Comparison of ENCODE assay signal across 12 cellular contexts in the genomic region with DNA sequence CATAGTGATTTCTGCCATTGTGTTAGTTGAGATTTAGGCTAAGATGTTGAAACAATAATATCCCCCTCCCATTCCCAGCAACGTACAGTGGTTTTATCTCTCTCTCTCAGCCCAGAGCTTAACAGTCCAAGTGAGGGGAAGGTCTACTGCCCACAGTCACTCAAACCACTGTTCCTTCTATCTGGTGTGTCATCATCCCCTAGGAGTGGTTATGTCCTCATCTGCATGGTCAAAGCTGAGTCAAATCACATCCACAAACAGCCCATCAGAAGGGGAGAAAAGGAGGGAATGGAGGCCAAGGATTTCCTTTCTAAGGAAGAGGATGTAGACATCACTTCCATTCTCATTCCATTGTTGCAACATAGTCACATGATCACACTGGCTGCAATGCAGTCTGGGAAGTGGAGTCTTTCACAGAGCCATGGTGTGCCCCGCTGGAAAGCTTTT. TPM values are rescaled to one million over a fixed set of nuclear protein-coding genes. Genes with fewer than 3 reads are reported as not detected.
DNase-seq lines count a peak whose midpoint lies in the region; ATAC-seq, FAIRE-seq and TF ChIP-seq lines count a peak whose summit lies in the region.
"Had no signal": no experiment of that assay in that cellular context is flagged by ENCODE, and none has a peak within 500 bp of the region (broad histone marks: within the 10 kb centered on the region; RNA-seq: fewer than 3 reads in every experiment).

No MANE protein-coding gene starts in this region.

- no peak overlapping the region for H3K56ac ChIP-seq in IMR-90 (ENCODE audit: extremely low read depth, insufficient read depth, low read length)

- H3K4me1 ChIP-seq in IMR-90 (ENCODE audit: control insufficient read depth, insufficient read depth, low read length): no peaks in the 10 kb centered on the region
- peaks cover 12% of the 10 kb centered on the region for H3K4me1 ChIP-seq in GM12878 (ENCODE audit: control insufficient read depth, insufficient read depth, low read length)
- peaks cover 0 to 14% of the 10 kb centered on the region in 2 donors for H3K4me1 ChIP-seq in left lung

- TF ChIP-seq POLR2A in IMR-90 (IDR thresholded peaks at IDR 0.05; ENCODE audit: low read depth, low read length): no peak
- no peak for TF ChIP-seq POLR2A in GM12878 (IDR thresholded peaks at IDR 0.05; ENCODE audit: low read depth, low read length)

- H2BK5ac ChIP-seq in IMR-90 (ENCODE audit: low read depth, low read length, poor library complexity, severe bottlenecking): no peak overlapping the region

- H2AK9ac ChIP-seq in IMR-90 (replicated peaks; ENCODE audit: low read depth, low read length, poor library complexity): no peak overlapping the region

- H2BK15ac ChIP-seq in IMR-90 (ENCODE audit: low read depth, low read length): no peak overlapping the region

- DNase-seq in CD14-positive monocyte (ENCODE audit: low spot score) (peak; percentile 58), IMR-90 (peak; percentile 12), GM12878 (ENCODE audit: low read depth, low spot score) (no peak), left lung (no peak), 8988T (no peak), NAMALWA (ENCODE audit: low spot score) (no peak), NCI-H526 (lab: John Stamatoyannopoulos, UW) (no peak), substantia nigra (lab: John Stamatoyannopoulos, UW) (no peak)
- DNase-seq: activated CD8-positive, alpha-beta T cell treated with anti-CD3 and anti-CD28 coated beads for 36 hours; CD8-positive, alpha-beta memory T cell had no signal

- peak overlapping the region in 6 of 7 donors; percentile 46 to 89 (median 70) for H3K27ac Mint-ChIP-seq in CD14-positive monocyte
- H3K27ac Mint-ChIP-seq: activated CD8-positive, alpha-beta T cell treated with anti-CD3 and anti-CD28 coated beads for 36 hours had no signal

- POLR2A ChIA-PET in IMR-90 (lab: Charles Lee; ENCODE audit: unreplicated experiment): no interaction called here
- POLR2A ChIA-PET in GM12878 (lab: Charles Lee): no interaction called here

- H3K36me3 Mint-ChIP-seq in CD14-positive monocyte: no peaks in the 10 kb centered on the region

- H3K4ac ChIP-seq in IMR-90 (ENCODE audit: low read depth, low read length): 0 out of 2 replicates have a peak overlapping the region, but pooled peaks have one; percentile 4

- H3K36me3 ChIP-seq in IMR-90 (ENCODE audit: control insufficient read depth, insufficient read depth, low read length) (no peaks in the 10 kb centered on the region), GM12878 (ENCODE audit: control insufficient read depth in 2 of 2, insufficient read depth in 2 of 2, low read length in 1 of 2) (no peaks in the 10 kb centered on the region), left lung (no peaks in the 10 kb centered on the region)

- SMC1A ChIA-PET in GM12878 (lab: Charles Lee; ENCODE audit: uncharacterized antibody, unreplicated experiment): interaction anchor here (0.8 to 1.9 kb wide), 7 partner anchors 8 to 232 kb away, joined by 3 to 7 read pairs (median 3); no protein-coding TSS in a partner anchor

- CTCF ChIA-PET in IMR-90 (lab: Yijun Ruan, JAX): no interaction called here
- CTCF ChIA-PET in GM12878 (lab: Yijun Ruan, JAX): interaction anchor here (0.7 to 1.2 kb wide), 2 partner anchors 12 to 65 kb away, joined by 3 read pairs; no protein-coding TSS in a partner anchor

- H2BK120ac ChIP-seq in IMR-90 (ENCODE audit: low read depth, low read length): no peak overlapping the region

- peak overlapping the region; percentile 40 for H2AFZ ChIP-seq in IMR-90 (replicated peaks; ENCODE audit: low read length, poor library complexity)
- H2AFZ ChIP-seq in GM12878 (ENCODE audit: control insufficient read depth, low read depth, low read length): no peak overlapping the region

- H3K9ac ChIP-seq in IMR-90 (ENCODE audit: low read depth, low read length): no peak overlapping the region
- no peak overlapping the region for H3K9ac ChIP-seq in GM12878 (ENCODE audit: control insufficient read depth, insufficient read depth, low read length)

- H3K27me3 ChIP-seq in IMR-90 (ENCODE audit: control insufficient read depth, insufficient read depth, low read length) (peaks cover 9% of the 10 kb centered on the region), GM12878 (replicated peaks in 1 of 2; ENCODE audit: control insufficient read depth in 2 of 2, insufficient read depth in 2 of 2, low read length in 1 of 2) (no peaks in the 10 kb centered on the region), left lung (no peaks in the 10 kb centered on the region)

- H4K20me1 ChIP-seq in IMR-90 (ENCODE audit: insufficient read depth, low read length) (no peaks in the 10 kb centered on the region), GM12878 (ENCODE audit: control insufficient read depth, insufficient read depth) (no peaks in the 10 kb centered on the region)

- H3K4me2 ChIP-seq in IMR-90 (ENCODE audit: low read depth, low read length) (no peak overlapping the region), GM12878 (ENCODE audit: control insufficient read depth, insufficient read depth) (no peak overlapping the region)

- dilution Hi-C loops in IMR-90 (cut with HindIII; ENCODE audit: low sequenced_read_pairs, unreplicated experiment): no loop called here

- whole genome bisulfite sequencing in IMR-90 (ENCODE audit: extremely low coverage in 2 of 2, insufficient read length in 1 of 2), 2 experiments: no CpG with 5 or more reads among the region's 2 CpGs
- WGBS in GM12878 (ENCODE audit: insufficient coverage, insufficient replicate concordance, low lambda C conversion rate, missing lambda C conversion rate): 66% methylated on average over 2 of the region's 2 CpGs

- no peak overlapping the region for H2AK5ac ChIP-seq in IMR-90 (ENCODE audit: low read depth, low read length)

- ATAC-seq in IMR-90 (ENCODE audit: low read depth) (peak; percentile 37; the same call in 1 of the 2 replicates), GM12878 (no peak), left lung (peak; percentile 35)
- ATAC-seq: activated CD8-positive, alpha-beta T cell treated with anti-CD3 and anti-CD28 coated beads for 36 hours had no signal

- no peaks in the 10 kb centered on the region for H3K79me2 ChIP-seq in GM12878 (ENCODE audit: control insufficient read depth, insufficient read depth, low read length)

- TF ChIP-seq EP300 in GM12878 (IDR thresholded peaks at IDR 0.05; ENCODE audit: borderline replicate concordance in 1 of 2, control insufficient read depth in 1 of 2, low read depth in 2 of 2, low read length in 2 of 2): no peak

- BruUV-seq in IMR-90 (replicated peaks; lab: Mats Ljungman, UMichigan): no TSS peak
- BruUV-seq in GM12878 (replicated peaks; lab: Mats Ljungman, UMichigan): no TSS peak

- no peak for TF ChIP-seq RAD21 in IMR-90 (IDR thresholded peaks at IDR 0.05; ENCODE audit: low read length)
- no peak for TF ChIP-seq RAD21 in GM12878 (IDR thresholded peaks at IDR 0.05; ENCODE audit: insufficient read depth, low read depth, low read length)

- peaks cover 46% of the 10 kb centered on the region for H3K4me1 Mint-ChIP-seq in CD14-positive monocyte

- no peak overlapping the region for H3K4me3 Mint-ChIP-seq in CD14-positive monocyte
- H3K4me3 Mint-ChIP-seq: activated CD8-positive, alpha-beta T cell treated with anti-CD3 and anti-CD28 coated beads for 36 hours; CD8-positive, alpha-beta memory T cell had no signal

- H3K27me3 Mint-ChIP-seq in CD14-positive monocyte (ENCODE audit: low read depth in 3 of 3): peaks cover 0 to 2% (median 2%) of the 10 kb centered on the region in 3 donors
- H3K27me3 Mint-ChIP-seq: activated CD8-positive, alpha-beta T cell treated with anti-CD3 and anti-CD28 coated beads for 36 hours; CD8-positive, alpha-beta memory T cell had no signal

- peaks cover 0 to 6% (median under 1%) of the 10 kb centered on the region in 7 donors for H3K9me3 Mint-ChIP-seq in CD14-positive monocyte
- H3K9me3 Mint-ChIP-seq: CD8-positive, alpha-beta memory T cell had no signal

- intact Hi-C loops in CD14-positive monocyte (cut with micrococcal nuclease): no loop called here
- intact Hi-C loops in IMR-90 (cut with micrococcal nuclease): no loop called here
- intact Hi-C loops in GM12878 (cut with micrococcal nuclease; ENCODE audit: unreplicated experiment): no loop called here
- intact Hi-C loops in left lung (cut with DNase I): no loop called here

- no peak overlapping the region for H2BK20ac ChIP-seq in IMR-90 (ENCODE audit: low read depth, low read length)

- no peak overlapping the region for H4K91ac ChIP-seq in IMR-90 (ENCODE audit: insufficient read depth, low read depth, low read length)

- H3K23ac ChIP-seq in IMR-90 (ENCODE audit: low read depth, low read length): no peak overlapping the region; the same call in 1 of the 2 replicates

- no peak for FAIRE-seq in GM12878 (lab: Jason Lieb, UNC)

- peak overlapping the region; percentile 94 for H4K5ac ChIP-seq in IMR-90 (ENCODE audit: low read depth, low read length)

- no peak for TF ChIP-seq CTCF in CD14-positive monocyte (IDR thresholded peaks at IDR 0.05)
- no peak for TF ChIP-seq CTCF in IMR-90 (conservative IDR thresholded peaks at IDR 0.05; ENCODE audit: low read depth, low read length)
- no peak for TF ChIP-seq CTCF in GM12878 (IDR thresholded peaks at IDR 0.05 in 2 of 3, conservative IDR thresholded peaks at IDR 0.05 in 1 of 3; ENCODE audit: control insufficient read depth in 2 of 3, extremely low read depth in 1 of 3, insufficient read depth in 1 of 3, low read depth in 3 of 3, low read length in 3 of 3)
- no peak for TF ChIP-seq CTCF in left lung (IDR thresholded peaks at IDR 0.05)

- H3K4me3 ChIP-seq in IMR-90 (ENCODE audit: insufficient read depth, low read depth, low read length) (no peak overlapping the region), GM12878 (no peak overlapping the region), left lung (no peak overlapping the region)
- H3K4me3 ChIP-seq: SK-N-MC had no signal

- H3K79me1 ChIP-seq in IMR-90 (ENCODE audit: low read depth in 1 of 2, low read length in 2 of 2): no peaks in the 10 kb centered on the region

- H3K9me3 ChIP-seq in IMR-90 (ENCODE audit: control insufficient read depth, insufficient read depth, low read length) (peaks cover 6% of the 10 kb centered on the region; the same call in 1 of the 2 replicates), GM12878 (replicated peaks; ENCODE audit: control insufficient read depth, insufficient read depth, low read length) (peaks cover 7% of the 10 kb centered on the region), left lung (no peaks in the 10 kb centered on the region)

- no peak overlapping the region for H3K27ac ChIP-seq in IMR-90 (ENCODE audit: insufficient read depth, low read length)
- H3K27ac ChIP-seq in GM12878 (ENCODE audit: control insufficient read depth, insufficient read depth): no peak overlapping the region
- no peak overlapping the region for H3K27ac ChIP-seq in left lung
- no peak overlapping the region for H3K27ac ChIP-seq in substantia nigra (ENCODE audit: low read depth, low read length, poor library complexity, severe bottlenecking)
- H3K27ac ChIP-seq: SK-N-MC had no signal

- no peak overlapping the region for H3K14ac ChIP-seq in IMR-90 (replicated peaks; ENCODE audit: low read depth, low read length)

- no peak overlapping the region; the same call in 1 of the 2 replicates for H3K18ac ChIP-seq in IMR-90 (ENCODE audit: low read depth, low read length)

- H3K9me1 ChIP-seq in IMR-90 (ENCODE audit: insufficient read depth, low read length): no peaks in the 10 kb centered on the region

- H4K8ac ChIP-seq in IMR-90 (ENCODE audit: low read depth in 2 of 2, low read length in 2 of 2): peak overlapping the region; percentile 25 to 64

- RAD21 ChIA-PET in GM12878 (lab: Charles Lee; ENCODE audit: unreplicated experiment): interaction anchor here (0.7 kb wide), 1 partner anchor 16 kb away, joined by 3 read pairs; no protein-coding TSS in a partner anchor

- in situ Hi-C loops in IMR-90 (cut with MboI; ENCODE audit: low sequenced_read_pairs): no loop called here
- in situ Hi-C loops in GM12878 (cut with MboI): no loop called here

RNA-seq across cellular contexts. Expression of gene CHRNA9, which starts 42.8 kb away (rescaled TPM):
- polyA plus RNA-seq in CD14-positive monocyte: not detected
- total RNA-seq in IMR-90 (2012; rRNA removed): not detected in 2 replicates
- not detected in 2 replicates for polyA plus RNA-seq in IMR-90 (2012; rRNA removed)
- not detected in 2 replicates for polyA plus RNA-seq in IMR-90 (2012; cell fraction: cytosol; rRNA removed)
- polyA plus RNA-seq in IMR-90 (2012; cell fraction: nucleus; rRNA removed; ENCODE audit: low replicate concordance): not detected in 2 replicates
- 1.5 TPM in 1 of 2 replicates, not detected in the other for total RNA-seq in GM12878 (2013; cell fraction: nucleolus; rRNA removed)
- 0.05 TPM in 1 of 2 replicates, not detected in the other for total RNA-seq in GM12878 (2014; rRNA removed)
- total RNA-seq in GM12878 (2014; rRNA removed; fragmentation: Illumina TruSeq; extraction: Trizol): not detected in 2 replicates
- not detected in 2 replicates for total RNA-seq in GM12878 (2021)
- not detected for polyA plus RNA-seq in GM12878 (2011; ENCODE audit: low read depth)
- 0.08 and 0.55 TPM in 2 replicates for polyA plus RNA-seq in GM12878 (2011; rRNA removed)
- polyA plus RNA-seq in GM12878 (2011; cell fraction: cytosol; rRNA removed): 0.04 and 0.15 TPM in 2 replicates
- 0.18 TPM in 1 of 2 replicates, not detected in the other for polyA plus RNA-seq in GM12878 (2011; cell fraction: nucleus; rRNA removed)
- not detected in 2 replicates for polyA plus RNA-seq in GM12878 (2012)
- not detected in 2 replicates for polyA plus RNA-seq in GM12878 (2014; fragmentation: Illumina TruSeq; extraction: Trizol)
- polyA plus RNA-seq in GM12878 (2014; fragmentation: Nextera tagmentation; extraction: Ambion mirVana): not detected
- 0.05 TPM in 1 of 2 replicates, not detected in the other for polyA plus RNA-seq in GM12878 (2014; rRNA removed)
- polyA plus RNA-seq in GM12878 (2016; fragmentation: Nextera tagmentation; extraction: Ambion mirVana): under 1 TPM in 1 of 2 experiments, not detected in 1; 0.09 TPM
- not detected in 2 replicates for polyA minus RNA-seq in GM12878 (2011; rRNA and poly(A)+ RNA removed)
- polyA minus RNA-seq in GM12878 (2011; cell fraction: cytosol; rRNA and poly(A)+ RNA removed): not detected in 2 replicates
- 0.29 TPM in 1 of 2 replicates, not detected in the other for polyA minus RNA-seq in GM12878 (2011; cell fraction: nucleus; rRNA and poly(A)+ RNA removed)
- not detected for total RNA-seq in left lung
- total RNA-seq: liver had no signal
- polyA plus RNA-seq: liver had no signal

Comparison
In these comparisons a context has a peak if more than half of its experiments do, and no peak if none do; other contexts are left out.
1. DNase-seq: peak in CD14-positive monocyte (single experiment) and IMR-90 (single experiment); none in GM12878 (single experiment), left lung (0 of 2), 8988T (single experiment), NAMALWA (single experiment), NCI-H526 (0 of 2) and substantia nigra (0 of 49).